ENCODE assay signal across 9 cellular contexts in the genomic region with DNA sequence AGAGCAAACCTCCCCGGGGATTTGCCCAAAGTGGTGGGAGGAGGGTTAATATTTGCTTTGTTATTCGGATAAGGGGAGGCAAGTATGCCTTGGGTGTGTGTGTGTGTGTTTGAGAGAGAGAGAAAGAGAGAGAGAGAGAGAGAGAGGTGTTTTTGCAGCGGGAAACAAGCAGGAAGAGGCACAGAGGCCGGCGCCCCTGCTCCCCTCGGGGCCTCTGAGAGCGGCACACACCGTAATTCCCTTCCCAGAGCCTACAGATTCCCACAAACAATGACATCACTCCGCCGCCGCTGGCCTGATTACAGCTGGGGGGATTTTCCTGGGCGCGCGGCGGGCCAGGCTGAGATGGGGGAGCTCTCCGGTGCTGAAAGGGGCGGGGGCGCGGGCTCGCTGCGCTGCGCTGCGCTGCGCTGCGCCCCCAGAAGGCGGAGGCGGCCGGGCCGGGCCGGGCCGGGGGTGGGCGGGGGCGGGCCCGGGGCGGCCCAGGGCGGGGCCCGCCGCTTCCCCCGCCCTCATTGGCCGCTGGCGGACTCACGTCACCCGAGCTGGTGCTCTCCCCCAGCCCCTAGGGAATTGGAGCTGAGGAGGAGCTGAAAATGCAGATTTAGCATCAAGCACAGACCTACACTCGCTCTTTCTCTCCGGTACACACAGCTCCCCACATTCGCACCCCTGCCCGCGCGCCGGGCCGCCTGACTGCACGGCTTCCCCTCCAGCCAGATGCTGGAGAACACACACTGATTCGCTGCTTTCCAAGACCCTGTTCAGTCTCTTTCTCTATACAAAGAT. TPM values are rescaled to one million over a fixed set of nuclear protein-coding genes. Genes with fewer than 3 reads are reported as not detected.
DNase-seq lines count a peak whose midpoint lies in the region; ATAC-seq, FAIRE-seq and TF ChIP-seq lines count a peak whose summit lies in the region.
"Had no signal": no experiment of that assay in that cellular context is flagged by ENCODE, and none has a peak within 500 bp of the region (broad histone marks: within the 10 kb centered on the region; RNA-seq: fewer than 3 reads in every experiment).

A gene with protein sequence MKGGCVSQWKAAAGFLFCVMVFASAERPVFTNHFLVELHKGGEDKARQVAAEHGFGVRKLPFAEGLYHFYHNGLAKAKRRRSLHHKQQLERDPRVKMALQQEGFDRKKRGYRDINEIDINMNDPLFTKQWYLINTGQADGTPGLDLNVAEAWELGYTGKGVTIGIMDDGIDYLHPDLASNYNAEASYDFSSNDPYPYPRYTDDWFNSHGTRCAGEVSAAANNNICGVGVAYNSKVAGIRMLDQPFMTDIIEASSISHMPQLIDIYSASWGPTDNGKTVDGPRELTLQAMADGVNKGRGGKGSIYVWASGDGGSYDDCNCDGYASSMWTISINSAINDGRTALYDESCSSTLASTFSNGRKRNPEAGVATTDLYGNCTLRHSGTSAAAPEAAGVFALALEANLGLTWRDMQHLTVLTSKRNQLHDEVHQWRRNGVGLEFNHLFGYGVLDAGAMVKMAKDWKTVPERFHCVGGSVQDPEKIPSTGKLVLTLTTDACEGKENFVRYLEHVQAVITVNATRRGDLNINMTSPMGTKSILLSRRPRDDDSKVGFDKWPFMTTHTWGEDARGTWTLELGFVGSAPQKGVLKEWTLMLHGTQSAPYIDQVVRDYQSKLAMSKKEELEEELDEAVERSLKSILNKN (plus strand): TSS at position 631 of the 789 bp plus-strand sequence. CDS start 266 bp downstream, outside the sequence.

- peak within 1 kb of the TSS; percentile 89 for H3K27ac ChIP-seq in A673 (ENCODE audit: low read depth, low read length, poor library complexity, severe bottlenecking)

- H3K27me3 Mint-ChIP-seq in T-helper 17 cell (peaks cover 66% of the 10 kb centered on the region), glutamatergic neuron (ENCODE audit: unreplicated experiment) (peaks cover 22% of the 10 kb centered on the region), osteocyte (ENCODE audit: unreplicated experiment) (peaks cover 58% of the 10 kb centered on the region)

- H3K4me1 Mint-ChIP-seq in T-helper 17 cell (peaks cover 2% of the 10 kb centered on the region), glutamatergic neuron (ENCODE audit: low read depth, unreplicated experiment) (peaks cover 10% of the 10 kb centered on the region), osteocyte (ENCODE audit: unreplicated experiment) (peaks cover 15% of the 10 kb centered on the region)

- no peak for ATAC-seq in T-helper 17 cell
- no peak for ATAC-seq in HG02970 (IDR thresholded peaks at IDR 0.05; ENCODE audit: low FRiP score, unreplicated experiment)

- no peak within 1 kb of the TSS for H3K27ac Mint-ChIP-seq in T-helper 17 cell
- peak within 1 kb of the TSS; percentile 92 for H3K27ac Mint-ChIP-seq in glutamatergic neuron (ENCODE audit: unreplicated experiment)
- no peak within 1 kb of the TSS for H3K27ac Mint-ChIP-seq in osteocyte (ENCODE audit: unreplicated experiment)
- H3K27ac Mint-ChIP-seq: CD4-positive, CD25-positive, alpha-beta regulatory T cell had no signal

- no peaks in the 10 kb centered on the region for H3K27me3 ChIP-seq in A673 (replicated peaks; ENCODE audit: insufficient read depth, low read depth, low read length, poor library complexity)

- FAIRE-seq in H54 (lab: Jason Lieb, UNC), result no peak

- peak; percentile 98 for DNase-seq in A673 (ENCODE audit: low spot score)
- DNase-seq in LHCN-M2 (ENCODE audit: low read depth), result peak; percentile 12
- DNase-seq in T-helper 17 cell, result no peak
- DNase-seq in glutamatergic neuron, result peak; percentile 83
- no peak for DNase-seq in osteocyte (ENCODE audit: extremely low spot score, unreplicated experiment)
- DNase-seq in effector CD8-positive, alpha-beta T cell (lab: John Stamatoyannopoulos, UW), result no peak
- no peak for DNase-seq in H54 (ENCODE audit: insufficient read length, low spot score)
- DNase-seq: CD4-positive, CD25-positive, alpha-beta regulatory T cell had no signal

- H3K36me3 ChIP-seq in A673 (ENCODE audit: insufficient read depth, low read length, poor library complexity, severe bottlenecking), result peaks cover 15% of the 10 kb centered on the region

- peaks cover 34% of the 10 kb centered on the region for H3K4me1 ChIP-seq in A673 (ENCODE audit: insufficient read depth, low read length, poor library complexity, severe bottlenecking)

- TF ChIP-seq POLR2A in H54 (IDR thresholded peaks at IDR 0.05; ENCODE audit: low read depth, low read length), result no peak

- H3K4me3 Mint-ChIP-seq in T-helper 17 cell, result peak within 1 kb of the TSS; percentile 60
- H3K4me3 Mint-ChIP-seq in glutamatergic neuron (ENCODE audit: unreplicated experiment), result peak within 1 kb of the TSS; percentile 95
- peak within 1 kb of the TSS; percentile 58 for H3K4me3 Mint-ChIP-seq in osteocyte (ENCODE audit: unreplicated experiment)

- BruUV-seq in A673 (replicated peaks; lab: Mats Ljungman, UMichigan), result no TSS peak

- POLR2A ChIA-PET in A673 (lab: Charles Lee; ENCODE audit: low non-redundant PET), result interaction anchor here (0.6 kb wide), 2 partner anchors 135 to 735 kb away, joined by 5 to 9 read pairs; no protein-coding TSS in a partner anchor

- intact Hi-C loops in A673 (cut with micrococcal nuclease; ENCODE audit: unreplicated experiment), result no loop called here

- H3K9me3 Mint-ChIP-seq in glutamatergic neuron (ENCODE audit: unreplicated experiment) (peaks cover 8% of the 10 kb centered on the region), osteocyte (ENCODE audit: unreplicated experiment) (no peaks in the 10 kb centered on the region)

- TF ChIP-seq CTCF in A673 (conservative IDR thresholded peaks at IDR 0.05; ENCODE audit: low read depth, low read length) (no peak), glutamatergic neuron (IDR thresholded peaks at IDR 0.05; ENCODE audit: partially characterized antibody, unreplicated experiment) (peak; percentile 15), osteocyte (IDR thresholded peaks at IDR 0.05) (no peak)

- peak within 1 kb of the TSS; percentile 78 for H3K4me3 ChIP-seq in A673 (ENCODE audit: low read depth, low read length, poor library complexity, severe bottlenecking)

- CTCF ChIA-PET in A673 (lab: Charles Lee), result interaction anchor here (0.6 to 0.7 kb wide), 2 partner anchors 138 to 239 kb away, joined by 3 to 6 read pairs; no protein-coding TSS in a partner anchor

- H3K9me3 ChIP-seq in A673 (ENCODE audit: low read depth, low read length, poor library complexity, severe bottlenecking), result no peaks in the 10 kb centered on the region
- no peaks in the 10 kb centered on the region for H3K9me3 ChIP-seq in T-helper 17 cell (ENCODE audit: control insufficient read depth, low read length, poor library complexity, severe bottlenecking)

- peaks cover 3% of the 10 kb centered on the region for H3K36me3 Mint-ChIP-seq in T-helper 17 cell (ENCODE audit: low read depth)
- no peaks in the 10 kb centered on the region for H3K36me3 Mint-ChIP-seq in glutamatergic neuron (ENCODE audit: unreplicated experiment)
- no peaks in the 10 kb centered on the region for H3K36me3 Mint-ChIP-seq in osteocyte (ENCODE audit: unreplicated experiment)
- H3K36me3 Mint-ChIP-seq: CD4-positive, CD25-positive, alpha-beta regulatory T cell had no signal

RNA-seq across cellular contexts. Expression of the gene that starts here (rescaled TPM):
- total RNA-seq in A673 (2021) (238 and 245 TPM in 2 replicates), LHCN-M2 (2014; rRNA removed) (not detected in 2 replicates), T-helper 17 cell (not detected), glutamatergic neuron (ENCODE audit: unreplicated experiment) (28.7 TPM), osteocyte (not detected in 2 replicates)
- polyA plus RNA-seq in LHCN-M2 (2012), result not detected
- total RNA-seq: CD4-positive, CD25-positive, alpha-beta regulatory T cell had no signal
- polyA plus RNA-seq: CD4-positive, CD25-positive, alpha-beta regulatory T cell had no signal

Comparison
In these comparisons a context has a peak if more than half of its experiments do, and no peak if none do; other contexts are left out.
1. RNA of the gene that starts here (total RNA-seq): 238 to 245 TPM in A673 and 28.7 TPM in glutamatergic neuron (single experiment); not detected in LHCN-M2, not detected in T-helper 17 cell and not detected in osteocyte; every median in the first group is over 10 times any median in the second.
2. Peak in DNase-seq in LHCN-M2; RNA of the gene not detected or under 1 TPM.
3. DNase-seq: peak in A673 (single experiment) and glutamatergic neuron (single experiment); none in T-helper 17 cell (0 of 3), osteocyte (single experiment), effector CD8-positive, alpha-beta T cell (single experiment) and H54 (single experiment).
4. Peak in every context shown above with its lines, with median percentiles within 50 percentile points of each other: H3K4me3 Mint-ChIP-seq.